ENCODE assay signal across 6 cellular contexts in genomic region chr18:10399465-10399864, GRCh38. TPM values are rescaled to one million over a fixed set of nuclear protein-coding genes. Genes with fewer than 3 reads are reported as not detected.
"Had no signal": no experiment of that assay in that cellular context is flagged by ENCODE, and none has a peak within 500 bp of the region (broad histone marks: within the 10 kb centered on the region; RNA-seq: fewer than 3 reads in every experiment).

No MANE protein-coding gene starts in this region.

- ATAC-seq: GM23338, K562 had no signal

- DNase-seq: H9, HCEC 1CT, IMR-90 had no signal

- H3K4me3 ChIP-seq: GM23338, K562 had no signal

RNA-seq across cellular contexts. Expression of gene APCDD1, which starts 55.0 kb away (rescaled TPM):
- total RNA-seq: HT-29 had no signal
